Comparison of ENCODE assay signal across 27 cellular contexts in genomic region chr6:31720196-31720770, GRCh38. TPM values are rescaled to one million over a fixed set of nuclear protein-coding genes. Genes with fewer than 3 reads are reported as not detected.
"Had no signal": no experiment of that assay in that cellular context is flagged by ENCODE, and none has a peak within 500 bp of the region (broad histone marks: within the 10 kb centered on the region; RNA-seq: fewer than 3 reads in every experiment).

No MANE protein-coding gene starts in this region.

- H3K27ac ChIP-seq: gastroesophageal sphincter, left lung, right atrium auricular region had no signal

- H3K9me3 Mint-ChIP-seq: activated B cell treated with CpG ODN at 0.5 μM for 24 hours; activated CD8-positive, alpha-beta T cell treated with anti-CD3 and anti-CD28 coated beads for 36 hours; central memory CD8-positive, alpha-beta T cell; nephron; stimulated activated naive CD8-positive, alpha-beta T cell treated with anti-CD3 and anti-CD28 coated beads, Interleukin-15, Interleukin-2, amounts not matched to agents 100 ng/mL and 50 ng/mL, for 24 hours had no signal

- H3K27me3 ChIP-seq: gastroesophageal sphincter, left lung, right atrium auricular region had no signal

- H3K36me3 ChIP-seq: right atrium auricular region had no signal

- H3K9me3 ChIP-seq: gastroesophageal sphincter, left lung, right atrium auricular region had no signal

- H3K36me3 Mint-ChIP-seq: activated naive CD8-positive, alpha-beta T cell; brain had no signal

- DNase-seq: activated B cell treated with CpG ODN at 0.5 μM for 24 hours; activated CD4-positive, alpha-beta T cell treated with anti-CD3 and anti-CD28 coated beads for 48 hours; activated CD8-positive, alpha-beta T cell treated with anti-CD3 and anti-CD28 coated beads for 36 hours; activated effector memory CD4-positive, alpha-beta T cell treated with anti-CD3 and anti-CD28 coated beads, Interleukin-2, amount 50 U/mL, for 16 hours; activated T-cell treated with anti-CD3 and anti-CD28 coated beads, Interleukin-2, amount 50 U/mL, for 48 hours; amygdala; effector CD8-positive, alpha-beta T cell; left lung; mesendoderm; occipital lobe; stimulated activated CD4-positive, alpha-beta T cell treated with anti-CD3 and anti-CD28 coated beads, Interleukin-4, amount 100 ng/mL, for 4 hours; stimulated activated CD8-positive, alpha-beta memory T cell treated with anti-CD3 and anti-CD28 coated beads, Interleukin-4, amount 100 ng/mL, for 48 hours; SW 1271 had no signal

- H3K4me1 Mint-ChIP-seq: central memory CD8-positive, alpha-beta T cell had no signal

- FAIRE-seq: endothelial cell of umbilical vein, islet of Langerhans had no signal

- H3K27ac Mint-ChIP-seq: activated B cell treated with CpG ODN at 0.5 μM for 24 hours; activated CD8-positive, alpha-beta T cell treated with anti-CD3 and anti-CD28 coated beads for 36 hours; activated naive CD8-positive, alpha-beta T cell; nephron; stimulated activated naive CD8-positive, alpha-beta T cell treated with anti-CD3 and anti-CD28 coated beads, Interleukin-15, Interleukin-2, amounts not matched to agents 100 ng/mL and 50 ng/mL, for 24 hours had no signal

- H3K4me3 Mint-ChIP-seq: activated B cell treated with CpG ODN at 0.5 μM for 24 hours; activated CD8-positive, alpha-beta T cell treated with anti-CD3 and anti-CD28 coated beads for 36 hours; activated naive CD8-positive, alpha-beta T cell; central memory CD8-positive, alpha-beta T cell; nephron; stimulated activated naive CD8-positive, alpha-beta T cell treated with anti-CD3 and anti-CD28 coated beads, Interleukin-15, Interleukin-2, amounts not matched to agents 100 ng/mL and 50 ng/mL, for 24 hours had no signal

- H3K4me1 ChIP-seq: gastroesophageal sphincter, left lung, right atrium auricular region had no signal

- H3K4me3 ChIP-seq: gastroesophageal sphincter, left lung, right atrium auricular region had no signal

- H3K27me3 Mint-ChIP-seq: activated B cell treated with CpG ODN at 0.5 μM for 24 hours; activated CD8-positive, alpha-beta T cell treated with anti-CD3 and anti-CD28 coated beads for 36 hours; activated naive CD8-positive, alpha-beta T cell; central memory CD8-positive, alpha-beta T cell; stimulated activated naive CD8-positive, alpha-beta T cell treated with anti-CD3 and anti-CD28 coated beads, Interleukin-15, Interleukin-2, amounts not matched to agents 100 ng/mL and 50 ng/mL, for 24 hours had no signal

RNA-seq across cellular contexts. Expression of gene LY6G6C, which starts 1.3 kb away (rescaled TPM):
- total RNA-seq: activated B cell treated with CpG ODN at 0.5 μM for 24 hours; activated CD8-positive, alpha-beta T cell treated with anti-CD3 and anti-CD28 coated beads for 36 hours; endothelial cell of umbilical vein; gastroesophageal sphincter; left lung; posterior vena cava; skeletal muscle tissue; T-helper 2 cell treated with Interferon-gamma antibody and Interleukin-4, amounts not matched to agents 100 ng/mL and 5 ng/mL, for 36 hours; ureter had no signal

RNA-seq across cellular contexts. Expression of gene MPIG6B, which starts 2.9 kb away (rescaled TPM):
- total RNA-seq: activated B cell treated with CpG ODN at 0.5 μM for 24 hours; endothelial cell of umbilical vein; occipital lobe; T-helper 2 cell treated with Interferon-gamma antibody and Interleukin-4, amounts not matched to agents 100 ng/mL and 5 ng/mL, for 36 hours; temporal lobe had no signal
- polyA plus RNA-seq: endothelial cell of umbilical vein had no signal

RNA-seq across cellular contexts. Expression of gene LY6G6D, which starts 5.1 kb away (rescaled TPM):
- total RNA-seq: activated B cell treated with CpG ODN at 0.5 μM for 24 hours; activated CD8-positive, alpha-beta T cell treated with anti-CD3 and anti-CD28 coated beads for 36 hours; endothelial cell of umbilical vein; gastroesophageal sphincter; left lung; occipital lobe; posterior vena cava; right atrium auricular region; skeletal muscle tissue; T-helper 2 cell treated with Interferon-gamma antibody and Interleukin-4, amounts not matched to agents 100 ng/mL and 5 ng/mL, for 36 hours; ureter had no signal
- polyA plus RNA-seq: endothelial cell of umbilical vein had no signal

RNA-seq across cellular contexts. Expression of gene LY6G6F, which starts 13.6 kb away (rescaled TPM):
- total RNA-seq: activated B cell treated with CpG ODN at 0.5 μM for 24 hours; activated CD8-positive, alpha-beta T cell treated with anti-CD3 and anti-CD28 coated beads for 36 hours; endothelial cell of umbilical vein; gastroesophageal sphincter; occipital lobe; posterior vena cava; right atrium auricular region; skeletal muscle tissue; T-helper 2 cell treated with Interferon-gamma antibody and Interleukin-4, amounts not matched to agents 100 ng/mL and 5 ng/mL, for 36 hours; temporal lobe; ureter had no signal
- polyA plus RNA-seq: endothelial cell of umbilical vein had no signal
